Comparison of ENCODE assay signal across 10 cellular contexts in genomic region chr15:99253381-99254090, GRCh38. TPM values are rescaled to one million over a fixed set of nuclear protein-coding genes. Genes with fewer than 3 reads are reported as not detected.
DNase-seq lines count a peak whose midpoint lies in the region; ATAC-seq and TF ChIP-seq lines count a peak whose summit lies in the region.
"Had no signal": no experiment of that assay in that cellular context is flagged by ENCODE, and none has a peak within 500 bp of the region (broad histone marks: within the 10 kb centered on the region; RNA-seq: fewer than 3 reads in every experiment).

No MANE protein-coding gene starts in this region.

- H3K9me3 Mint-ChIP-seq in brain (no peaks in the 10 kb centered on the region), type B pancreatic cell (no peaks in the 10 kb centered on the region)

- H3K4me3 ChIP-seq in Panc1 (ENCODE audit: low read depth in 2 of 2, low read length in 2 of 2) (no peak overlapping the region; a peak in 1 of 4 replicates), left lung (no peak overlapping the region)

- peak; percentile 11; the same call in 1 of the 2 replicates for TF ChIP-seq CTCF in Panc1 (IDR thresholded peaks at IDR 0.05)
- no peak for TF ChIP-seq CTCF in brain (conservative IDR thresholded peaks at IDR 0.05)
- TF ChIP-seq CTCF in type B pancreatic cell (conservative IDR thresholded peaks at IDR 0.05) = no peak
- no peak for TF ChIP-seq CTCF in left lung (IDR thresholded peaks at IDR 0.05)

- H3K4me1 Mint-ChIP-seq in brain (peaks cover 30% of the 10 kb centered on the region), type B pancreatic cell (ENCODE audit: unreplicated experiment) (peaks cover 15% of the 10 kb centered on the region)

- peaks cover 5% of the 10 kb centered on the region for H3K27me3 Mint-ChIP-seq in brain
- no peaks in the 10 kb centered on the region for H3K27me3 Mint-ChIP-seq in type B pancreatic cell

- H3K36me3 ChIP-seq in Panc1 (ENCODE audit: control insufficient read depth, insufficient read depth, low read length) (peaks cover 9% of the 10 kb centered on the region), left lung (no peaks in the 10 kb centered on the region)

- ATAC-seq in Panc1 (no peak), left lung (no peak)

- H3K4me1 ChIP-seq in Panc1 (ENCODE audit: control insufficient read depth, insufficient read depth, low read length) (peaks cover 30% of the 10 kb centered on the region), left lung (peaks cover 9 to 19% of the 10 kb centered on the region in 2 donors)

- H3K4me3 Mint-ChIP-seq in brain = peak overlapping the region; percentile 1 to 28 (median 5)
- peak overlapping the region; percentile 4 for H3K4me3 Mint-ChIP-seq in type B pancreatic cell

- intact Hi-C loops in Panc1 (cut with micrococcal nuclease; ENCODE audit: unreplicated experiment) (no loop called here), left lung (cut with DNase I) (no loop called here)

- in situ Hi-C loops in Panc1 (cut with HindIII; ENCODE audit: low pct_unique_long_range_greater_than_20kb, low sequenced_read_pairs) = no loop called here

- H3K27me3 ChIP-seq in Panc1 (ENCODE audit: control insufficient read depth, insufficient read depth, low read length) (no peaks in the 10 kb centered on the region), left lung (no peaks in the 10 kb centered on the region)

- H3K9me3 ChIP-seq in Panc1 (ENCODE audit: control insufficient read depth, insufficient read depth, low read depth, low read length) = no peaks in the 10 kb centered on the region
- H3K9me3 ChIP-seq in left lung = no peaks in the 10 kb centered on the region

- H3K27ac ChIP-seq in Panc1 (ENCODE audit: low read length) (peak overlapping the region; percentile 72; the same call in 1 of the 2 replicates), left lung (no peak overlapping the region)

- BruUV-seq in Panc1 (replicated peaks; lab: Mats Ljungman, UMichigan) = no TSS peak

- POLR2A ChIA-PET in Panc1 (lab: Charles Lee) = interaction anchor here (0.7 kb wide), 1 partner anchor 480 kb away, joined by 9 read pairs; the partner anchor contains the start of gene LYSMD4

- H3K27ac Mint-ChIP-seq in brain (no peak overlapping the region), type B pancreatic cell (no peak overlapping the region)

- H3K36me3 Mint-ChIP-seq in brain (peaks cover 26% of the 10 kb centered on the region), type B pancreatic cell (no peaks in the 10 kb centered on the region)

- CTCF ChIA-PET in Panc1 (lab: Charles Lee) = no interaction called here

- peak; percentile 14 for DNase-seq in stimulated activated CD4-positive, alpha-beta T cell treated with anti-CD3 and anti-CD28 coated beads, Interleukin-4, amount 100 ng/mL, for 24 hours
- no peak for DNase-seq in stimulated activated CD4-positive, alpha-beta T cell treated with anti-CD3 and anti-CD28 coated beads, Interleukin-2, amount 100 ng/mL, for 24 hours
- no peak for DNase-seq in Panc1 (ENCODE audit: low read depth, low spot score)
- no peak for DNase-seq in type B pancreatic cell (ENCODE audit: extremely low spot score, unreplicated experiment)
- no peak for DNase-seq in GOT3 (lab: John Stamatoyannopoulos, UW)
- no peak for DNase-seq in left lung
- no peak for DNase-seq in stimulated activated naive CD4-positive, alpha-beta T cell (lab: John Stamatoyannopoulos, UW)
- DNase-seq: activated CD4-positive, CD25-positive, alpha-beta regulatory T cell; occipital lobe had no signal

RNA-seq across cellular contexts. Expression of gene LRRC28, which starts 2.3 kb away (rescaled TPM):
- total RNA-seq in Panc1 (2021; ENCODE audit: unreplicated experiment) (39.3 TPM), type B pancreatic cell (ENCODE audit: low replicate concordance) (26.9 and 27.0 TPM in 2 replicates), left lung (10 to 100 TPM; 14.9 to 18.4 TPM)
- 29.3 TPM for polyA plus RNA-seq in Panc1 (2012; ENCODE audit: insufficient read length)
- polyA plus RNA-seq in brain (ENCODE audit: insufficient read depth, low read depth, low replicate concordance) = 16.0 TPM

RNA-seq across cellular contexts. Expression of gene TTC23, which starts 4.2 kb away (rescaled TPM):
- total RNA-seq in Panc1 (2021; ENCODE audit: unreplicated experiment) (21.7 TPM), type B pancreatic cell (ENCODE audit: low replicate concordance) (18.8 and 26.4 TPM in 2 replicates), left lung (10 to 100 TPM; 14.0 to 19.4 TPM)
- 14.2 TPM for polyA plus RNA-seq in Panc1 (2012; ENCODE audit: insufficient read length)
- 3.4 TPM for polyA plus RNA-seq in brain (ENCODE audit: insufficient read depth, low read depth, low replicate concordance)
